Comparison of ENCODE assay signal across 8 cellular contexts in the genomic region with DNA sequence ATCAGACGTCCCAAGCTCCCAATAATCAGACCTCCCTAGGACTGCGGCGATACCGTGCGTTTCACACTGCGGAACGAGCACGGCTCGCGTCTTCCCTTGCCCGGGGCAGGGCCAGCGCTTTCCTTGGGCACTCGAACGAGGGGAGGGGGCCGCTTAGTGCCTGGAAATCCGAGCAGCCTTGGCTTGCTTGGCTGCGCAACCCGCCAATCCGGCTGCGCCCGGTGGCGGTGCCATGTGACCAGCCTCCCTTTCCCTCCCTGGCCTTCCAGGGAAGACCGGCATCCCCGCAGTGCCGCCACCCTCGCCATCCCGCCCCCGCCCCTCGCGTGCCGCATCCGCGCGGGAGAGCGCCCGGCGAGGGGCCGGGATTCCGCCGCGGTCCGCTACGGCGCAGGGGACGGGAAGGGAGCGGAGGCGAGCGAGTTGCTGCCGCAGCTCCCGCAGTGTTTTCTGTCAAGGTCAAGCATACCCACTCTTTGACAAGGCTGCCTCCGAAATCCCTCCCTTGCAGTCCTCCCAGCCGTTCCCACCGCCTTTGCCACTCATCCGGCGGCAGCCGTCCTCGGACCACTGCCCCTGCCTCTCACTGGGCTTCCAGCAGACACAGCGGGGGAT. TPM values are rescaled to one million over a fixed set of nuclear protein-coding genes. Genes with fewer than 3 reads are reported as not detected.
DNase-seq lines count a peak whose midpoint lies in the region; ATAC-seq and FAIRE-seq lines count a peak whose summit lies in the region.

No MANE protein-coding gene starts in this region.

- H3K4me3 ChIP-seq in small intestine (ENCODE audit: low read depth in 1 of 2, low read length in 2 of 2), result peak overlapping the region; percentile 26 to 47

- H3K9me3 ChIP-seq in small intestine (ENCODE audit: control insufficient read depth, low read depth), result no peaks in the 10 kb centered on the region

- H3K4me3 Mint-ChIP-seq in activated CD4-positive, alpha-beta T cell treated with anti-CD3 and anti-CD28 coated beads for 36 hours, result peak overlapping the region; percentile 57

- no peak for ATAC-seq in activated CD4-positive, alpha-beta T cell treated with anti-CD3 and anti-CD28 coated beads for 36 hours
- no peak for ATAC-seq in HG03196 (IDR thresholded peaks at IDR 0.05; ENCODE audit: unreplicated experiment)

- 2 to 5% (median 3%) methylated on average over 53 to 58 of the region's 58 CpGs for whole genome bisulfite sequencing in small intestine, 3 donors

- H3K9me3 Mint-ChIP-seq in activated CD4-positive, alpha-beta T cell treated with anti-CD3 and anti-CD28 coated beads for 36 hours (ENCODE audit: low read depth), result no peaks in the 10 kb centered on the region

- DNase-seq in activated CD4-positive, alpha-beta T cell treated with anti-CD3 and anti-CD28 coated beads for 36 hours, result peak; percentile 20
- DNase-seq in activated CD4-positive, alpha-beta T cell treated with anti-CD3 and anti-CD28 coated beads for 48 hours, result no peak
- DNase-seq in NCI-H524 treated with DMSO at 0.1 percent for 48 hours (lab: John Stamatoyannopoulos, UW), result peak; percentile 65
- DNase-seq in cerebellum (ENCODE audit: low spot score), result peak; percentile 89
- peak; percentile 35 for DNase-seq in kidney tubule cell (ENCODE audit: low spot score)
- DNase-seq in small intestine, result peak; percentile 46
- no peak for DNase-seq in HUDEP-2 (lab: John Stamatoyannopoulos, UW; ENCODE audit: unreplicated experiment in 76 of 76)

- H3K27ac ChIP-seq in small intestine (ENCODE audit: low read depth in 1 of 2, low read length in 1 of 2), result no peak overlapping the region

- H3K27me3 ChIP-seq in small intestine (ENCODE audit: control insufficient read depth in 2 of 2, insufficient read depth in 2 of 2, low read length in 2 of 2), result no peaks in the 10 kb centered on the region

- peaks cover 24% of the 10 kb centered on the region for H3K4me1 Mint-ChIP-seq in activated CD4-positive, alpha-beta T cell treated with anti-CD3 and anti-CD28 coated beads for 36 hours

- no peak for FAIRE-seq in small intestine (lab: Jason Lieb, UNC)

- intact Hi-C loops in activated CD4-positive, alpha-beta T cell treated with anti-CD3 and anti-CD28 coated beads for 36 hours (cut with DNase I, micrococcal nuclease), result no loop called here

- no peak overlapping the region for H3K27ac Mint-ChIP-seq in activated CD4-positive, alpha-beta T cell treated with anti-CD3 and anti-CD28 coated beads for 36 hours

- H3K4me1 ChIP-seq in small intestine (ENCODE audit: control insufficient read depth in 2 of 2, insufficient read depth in 1 of 2, low read depth in 1 of 2, low read length in 1 of 2), result no peaks in the 10 kb centered on the region

- POLR2A ChIA-PET in activated CD4-positive, alpha-beta T cell treated with anti-CD3 and anti-CD28 coated beads for 36 hours (lab: Charles Lee), result interaction anchor here (0.5 kb wide), 1 partner anchor 90 kb away, joined by 3 read pairs; no protein-coding TSS in a partner anchor

- no peaks in the 10 kb centered on the region for H3K36me3 ChIP-seq in small intestine (ENCODE audit: control insufficient read depth in 2 of 2, insufficient read depth in 2 of 2, low read length in 2 of 2)

- CTCF ChIA-PET in activated CD4-positive, alpha-beta T cell treated with anti-CD3 and anti-CD28 coated beads for 36 hours (lab: Charles Lee), result no interaction called here

- peaks cover 27% of the 10 kb centered on the region for H3K27me3 Mint-ChIP-seq in activated CD4-positive, alpha-beta T cell treated with anti-CD3 and anti-CD28 coated beads for 36 hours

- H3K36me3 Mint-ChIP-seq in activated CD4-positive, alpha-beta T cell treated with anti-CD3 and anti-CD28 coated beads for 36 hours (ENCODE audit: low read depth), result no peaks in the 10 kb centered on the region

RNA-seq across cellular contexts. Expression of gene RNF19B, which starts 8.3 kb away (rescaled TPM):
- 10 to 100 TPM; 22.5 to 23.9 TPM for total RNA-seq in activated CD4-positive, alpha-beta T cell treated with anti-CD3 and anti-CD28 coated beads for 36 hours
- total RNA-seq in cerebellum, result 23.9 TPM
- polyA plus RNA-seq in small intestine, result 10 to 100 TPM; 20.8 to 29.2 (median 28.9) TPM

Comparison
In these comparisons a context has a peak if more than half of its experiments do, and no peak if none do; other contexts are left out.
1. DNase-seq: peak in activated CD4-positive, alpha-beta T cell treated with anti-CD3 and anti-CD28 coated beads for 36 hours (single experiment), NCI-H524 treated with DMSO at 0.1 percent for 48 hours (single experiment), cerebellum (single experiment), kidney tubule cell (single experiment) and small intestine (single experiment); none in activated CD4-positive, alpha-beta T cell treated with anti-CD3 and anti-CD28 coated beads for 48 hours (single experiment) and HUDEP-2 (0 of 76).